In genomic region chr9:121992571-121993212, GRCh38 we compare ENCODE assay signal across 8 cellular contexts.
A peak's percentile ranks its signal among the peaks of the same experiment; 100 is the strongest.
DNase-seq lines count a peak whose midpoint lies in the region; ATAC-seq, FAIRE-seq and TF ChIP-seq lines count a peak whose summit lies in the region.

No MANE protein-coding gene starts in this region.

- H3K4me3 ChIP-seq in adrenal gland = no peak overlapping the region

- no peaks in the 10 kb centered on the region for H3K27me3 ChIP-seq in adrenal gland

- H3K27ac ChIP-seq in adrenal gland = no peak overlapping the region

- peak; percentile 74 to 93 (median 83) for TF ChIP-seq CTCF in adrenal gland (IDR thresholded peaks at IDR 0.05)

- no peaks in the 10 kb centered on the region for H3K9me3 ChIP-seq in adrenal gland (replicated peaks in 1 of 3)

- H3K4me1 ChIP-seq in adrenal gland (replicated peaks in 1 of 2) = no peaks in the 10 kb centered on the region

- ATAC-seq in left cardiac atrium = peak; percentile 80 to 88
- ATAC-seq in GM18870 (IDR thresholded peaks at IDR 0.05; ENCODE audit: unreplicated experiment) = no peak

- H3K36me3 ChIP-seq in adrenal gland (replicated peaks in 1 of 2) = no peaks in the 10 kb centered on the region

- no peak for TF ChIP-seq POLR2A in adrenal gland (IDR thresholded peaks at IDR 0.05)

- FAIRE-seq in RCC 7860 (lab: Jason Lieb, UNC) = peak; percentile 66

- intact Hi-C loops in adrenal gland (cut with DNase I) (loop anchor here (5.0 to 10.0 kb wide), 2 partner anchors 308 to 445 kb away; no protein-coding TSS in a partner anchor), left cardiac atrium (cut with DNase I) (loop anchor here (2.0 to 10.0 kb wide), 5 partner anchors 248 to 448 kb away; no protein-coding TSS in a partner anchor)

- WGBS in adrenal gland, 4 donors = 10 to 14% (median 13%) methylated on average over 8 of the region's 8 CpGs

- DNase-seq in activated CD4-positive, CD25-positive, alpha-beta regulatory T cell treated with anti-CD3 and anti-CD28 coated beads, Interleukin-2, amount 50 U/mL, for 72 hours = peak; percentile 31
- DNase-seq in activated CD4-positive, CD25-positive, alpha-beta regulatory T cell (lab: John Stamatoyannopoulos, UW) = no peak
- DNase-seq in LHCN-M2 (ENCODE audit: low read depth) = peak; percentile 66
- DNase-seq in RCC 7860 (ENCODE audit: low spot score) = peak; percentile 62
- peak; percentile 52 to 85 (median 67) for DNase-seq in adrenal gland
- DNase-seq in left cardiac atrium = peak; percentile 69
- peak; percentile 67 for DNase-seq in renal cortical epithelial cell (ENCODE audit: low read depth)

Comparison
In these comparisons a context has a peak if more than half of its experiments do, and no peak if none do; other contexts are left out.
1. DNase-seq: peak in activated CD4-positive, CD25-positive, alpha-beta regulatory T cell treated with anti-CD3 and anti-CD28 coated beads, Interleukin-2, amount 50 U/mL, for 72 hours (single experiment), LHCN-M2 (single experiment), RCC 7860 (single experiment), adrenal gland (7 of 7), left cardiac atrium (single experiment) and renal cortical epithelial cell (single experiment); none in activated CD4-positive, CD25-positive, alpha-beta regulatory T cell (0 of 4).